1 cellular context compared by ENCODE assay signal in the genomic region with DNA sequence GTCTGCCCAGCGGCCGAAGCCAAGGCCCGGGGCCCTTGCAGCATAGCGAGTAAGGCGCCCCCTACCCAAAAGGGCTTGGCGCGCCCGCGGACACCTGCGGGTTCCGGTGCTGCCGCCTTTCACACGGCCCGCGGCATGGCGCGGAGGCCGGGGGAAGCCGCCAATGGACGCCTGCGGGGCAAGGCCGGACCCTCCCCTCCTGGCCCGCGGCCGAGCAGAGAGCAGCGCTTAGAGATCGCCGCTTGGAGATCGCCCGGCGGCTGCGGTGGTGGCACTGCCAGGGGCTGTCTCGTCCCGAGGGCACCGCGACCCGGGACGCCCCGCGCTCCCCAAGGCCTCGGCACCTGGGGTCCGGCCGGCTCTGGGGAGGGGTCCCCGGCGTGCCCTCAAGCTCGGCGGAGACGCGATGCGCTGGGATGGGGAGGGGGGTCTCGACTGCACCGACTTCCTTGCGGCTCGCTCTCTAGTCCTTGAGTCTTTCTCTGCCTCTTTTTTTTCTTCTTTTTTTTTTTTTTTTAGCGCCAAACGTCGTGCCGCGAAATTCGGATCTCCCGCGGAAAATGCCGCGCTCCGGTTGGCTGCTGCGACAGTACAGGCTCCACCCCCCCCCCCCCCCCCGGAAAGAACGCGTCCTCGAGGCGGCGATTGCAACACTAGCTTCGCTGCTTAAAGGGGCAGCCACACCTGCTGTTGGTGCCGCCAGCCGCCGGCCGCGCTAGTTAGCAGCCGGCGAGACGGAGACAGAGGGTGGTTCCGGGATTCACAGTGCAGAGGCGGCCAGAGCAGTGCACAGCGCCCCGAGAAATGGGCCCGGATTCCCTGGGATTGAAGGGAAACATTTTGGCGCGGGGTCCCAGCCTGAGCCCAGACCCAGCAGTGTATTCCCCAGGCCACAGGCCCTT.
TF ChIP-seq lines count a peak whose summit lies in the region.

A gene with protein sequence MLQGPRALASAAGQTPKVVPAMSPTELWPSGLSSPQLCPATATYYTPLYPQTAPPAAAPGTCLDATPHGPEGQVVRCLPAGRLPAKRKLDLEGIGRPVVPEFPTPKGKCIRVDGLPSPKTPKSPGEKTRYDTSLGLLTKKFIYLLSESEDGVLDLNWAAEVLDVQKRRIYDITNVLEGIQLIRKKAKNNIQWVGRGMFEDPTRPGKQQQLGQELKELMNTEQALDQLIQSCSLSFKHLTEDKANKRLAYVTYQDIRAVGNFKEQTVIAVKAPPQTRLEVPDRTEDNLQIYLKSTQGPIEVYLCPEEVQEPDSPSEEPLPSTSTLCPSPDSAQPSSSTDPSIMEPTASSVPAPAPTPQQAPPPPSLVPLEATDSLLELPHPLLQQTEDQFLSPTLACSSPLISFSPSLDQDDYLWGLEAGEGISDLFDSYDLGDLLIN (minus strand): TSS at position 484 of the 902 bp plus-strand sequence. CDS start 440 bp downstream, at position 44.

TF ChIP-seq in K562, 482 proteins besides CTCF, POLR2A, EP300 and RAD21 (continued from another document and continues in another):
- TF ChIP-seq NCOA2 (IDR thresholded peaks at IDR 0.05; ENCODE audit: partially characterized antibody in 2 of 2) = no peak
- TF ChIP-seq HMG20A (CRISPR knock-in tag; conservative IDR thresholded peaks at IDR 0.05) = no peak
- peak in 1 of 2 experiments; percentile 55; a peak in 1 of 3 replicates for TF ChIP-seq CBX3 (IDR thresholded peaks at IDR 0.05; ENCODE audit: borderline replicate concordance in 1 of 2, low read length in 2 of 2)
- no peak for TF ChIP-seq ZNF780A (CRISPR knock-in tag; IDR thresholded peaks at IDR 0.05)
- TF ChIP-seq ZNF146 (CRISPR knock-in tag; IDR thresholded peaks at IDR 0.05; ENCODE audit: unreplicated experiment) = no peak
- TF ChIP-seq ZEB2 (IDR thresholded peaks at IDR 0.05) = no peak
- TF ChIP-seq SAP30 (IDR thresholded peaks at IDR 0.05; ENCODE audit: borderline replicate concordance, insufficient read depth, low read depth, low read length, poor library complexity, severe bottlenecking) = peak; percentile 97
- no peak for TF ChIP-seq ZHX1 (conservative IDR thresholded peaks at IDR 0.05; ENCODE audit: low read length)
- peak; percentile 33 for TF ChIP-seq CHD1 (IDR thresholded peaks at IDR 0.05; ENCODE audit: low read length)
- no peak for TF ChIP-seq SNIP1 (IDR thresholded peaks at IDR 0.05; ENCODE audit: low read depth)
- TF ChIP-seq SMAD2 (IDR thresholded peaks at IDR 0.05; ENCODE audit: low read depth, low read length) = no peak
- no peak for TF ChIP-seq BHLHE40 (IDR thresholded peaks at IDR 0.05; ENCODE audit: low read length)
- no peak; the same call in 1 of the 2 replicates for TF ChIP-seq HMBOX1 (IDR thresholded peaks at IDR 0.05)
- TF ChIP-seq PCBP1 (IDR thresholded peaks at IDR 0.05; ENCODE audit: low read depth, low read length, poor library complexity, severe bottlenecking) = peak; percentile 16
- TF ChIP-seq RBBP5 (IDR thresholded peaks at IDR 0.05; ENCODE audit: borderline replicate concordance, insufficient read depth, low read length, poor library complexity, severe bottlenecking) = peak; percentile 84
- no peak for TF ChIP-seq ZFP1 (CRISPR knock-in tag; IDR thresholded peaks at IDR 0.05)
- TF ChIP-seq ZNF175 (CRISPR knock-in tag; IDR thresholded peaks at IDR 0.05; ENCODE audit: low read depth) = no peak
- no peak for TF ChIP-seq CBX2 (IDR thresholded peaks at IDR 0.05; ENCODE audit: insufficient read depth, low read length, poor library complexity, severe bottlenecking)
- no peak for TF ChIP-seq PBX2 (CRISPR knock-in tag; IDR thresholded peaks at IDR 0.05; ENCODE audit: low read depth)
- TF ChIP-seq PBX2 (tag; conservative IDR thresholded peaks at IDR 0.05; ENCODE audit: low read depth) = no peak
- TF ChIP-seq, protein P1, sequence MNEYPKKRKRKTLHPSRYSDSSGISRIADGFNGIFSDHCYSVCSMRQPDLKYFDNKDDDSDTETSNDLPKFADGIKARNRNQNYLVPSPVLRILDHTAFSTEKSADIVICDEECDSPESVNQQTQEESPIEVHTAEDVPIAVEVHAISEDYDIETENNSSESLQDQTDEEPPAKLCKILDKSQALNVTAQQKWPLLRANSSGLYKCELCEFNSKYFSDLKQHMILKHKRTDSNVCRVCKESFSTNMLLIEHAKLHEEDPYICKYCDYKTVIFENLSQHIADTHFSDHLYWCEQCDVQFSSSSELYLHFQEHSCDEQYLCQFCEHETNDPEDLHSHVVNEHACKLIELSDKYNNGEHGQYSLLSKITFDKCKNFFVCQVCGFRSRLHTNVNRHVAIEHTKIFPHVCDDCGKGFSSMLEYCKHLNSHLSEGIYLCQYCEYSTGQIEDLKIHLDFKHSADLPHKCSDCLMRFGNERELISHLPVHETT (CRISPR knock-in tag; conservative IDR thresholded peaks at IDR 0.05 in 1 of 2, IDR thresholded peaks at IDR 0.05 in 1 of 2) = peak in 1 of 2 experiments; percentile 58; a peak in 1 of 4 replicates
- TF ChIP-seq DIDO1 (tag; IDR thresholded peaks at IDR 0.05; ENCODE audit: low read depth) = no peak
- TF ChIP-seq HLTF (IDR thresholded peaks at IDR 0.05) = no peak
- 0 out of 4 replicates have a peak, but pooled peaks of 1 of the 2 experiments have one; percentile 23 for TF ChIP-seq CSDE1 (IDR thresholded peaks at IDR 0.05)
- TF ChIP-seq ATF7 (IDR thresholded peaks at IDR 0.05) = peak; percentile 67
- TF ChIP-seq ELK1 (CRISPR knock-in tag; IDR thresholded peaks at IDR 0.05) = no peak
- TF ChIP-seq ZNF41 (CRISPR knock-in tag; conservative IDR thresholded peaks at IDR 0.05) = no peak
- TF ChIP-seq CAMTA2 (CRISPR knock-in tag; conservative IDR thresholded peaks at IDR 0.05) = 0 out of 2 replicates have a peak, but pooled peaks have one; percentile 45
- peak; percentile 50; the same call in 1 of the 2 replicates for TF ChIP-seq ETV1 (tag; conservative IDR thresholded peaks at IDR 0.05; ENCODE audit: low read depth)
- TF ChIP-seq, protein P2, sequence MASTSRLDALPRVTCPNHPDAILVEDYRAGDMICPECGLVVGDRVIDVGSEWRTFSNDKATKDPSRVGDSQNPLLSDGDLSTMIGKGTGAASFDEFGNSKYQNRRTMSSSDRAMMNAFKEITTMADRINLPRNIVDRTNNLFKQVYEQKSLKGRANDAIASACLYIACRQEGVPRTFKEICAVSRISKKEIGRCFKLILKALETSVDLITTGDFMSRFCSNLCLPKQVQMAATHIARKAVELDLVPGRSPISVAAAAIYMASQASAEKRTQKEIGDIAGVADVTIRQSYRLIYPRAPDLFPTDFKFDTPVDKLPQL (IDR thresholded peaks at IDR 0.05; ENCODE audit: extremely low read depth, insufficient read length) = no peak
- no peak for TF ChIP-seq MAFF (IDR thresholded peaks at IDR 0.05; ENCODE audit: low read length)
- no peak for TF ChIP-seq ZNF354B (CRISPR knock-in tag; IDR thresholded peaks at IDR 0.05)
- TF ChIP-seq ZNF263 (CRISPR knock-in tag; IDR thresholded peaks at IDR 0.05; ENCODE audit: borderline replicate concordance) = peak; percentile 38
- TF ChIP-seq ZNF24 (IDR thresholded peaks at IDR 0.05) = no peak
- TF ChIP-seq ZNF77 (CRISPR knock-in tag; IDR thresholded peaks at IDR 0.05) = no peak
- TF ChIP-seq, protein P3, sequence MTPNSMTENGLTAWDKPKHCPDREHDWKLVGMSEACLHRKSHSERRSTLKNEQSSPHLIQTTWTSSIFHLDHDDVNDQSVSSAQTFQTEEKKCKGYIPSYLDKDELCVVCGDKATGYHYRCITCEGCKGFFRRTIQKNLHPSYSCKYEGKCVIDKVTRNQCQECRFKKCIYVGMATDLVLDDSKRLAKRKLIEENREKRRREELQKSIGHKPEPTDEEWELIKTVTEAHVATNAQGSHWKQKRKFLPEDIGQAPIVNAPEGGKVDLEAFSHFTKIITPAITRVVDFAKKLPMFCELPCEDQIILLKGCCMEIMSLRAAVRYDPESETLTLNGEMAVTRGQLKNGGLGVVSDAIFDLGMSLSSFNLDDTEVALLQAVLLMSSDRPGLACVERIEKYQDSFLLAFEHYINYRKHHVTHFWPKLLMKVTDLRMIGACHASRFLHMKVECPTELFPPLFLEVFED (CRISPR knock-in tag; conservative IDR thresholded peaks at IDR 0.05) = no peak
- TF ChIP-seq TRIM25 (IDR thresholded peaks at IDR 0.05; ENCODE audit: borderline replicate concordance) = no peak
- no peak for TF ChIP-seq IRF1 (CRISPR knock-in tag; IDR thresholded peaks at IDR 0.05; ENCODE audit: borderline replicate concordance)
- TF ChIP-seq FOXP4 (CRISPR knock-in tag; IDR thresholded peaks at IDR 0.05; ENCODE audit: borderline replicate concordance) = no peak; the same call in 1 of the 2 replicates
